Comparison of ENCODE assay signal across 27 cellular contexts in genomic region chr4:8386731-8387130, GRCh38.
"Had no signal": no experiment of that assay in that cellular context is flagged by ENCODE, and none has a peak within 500 bp of the region (broad histone marks: within the 10 kb centered on the region; RNA-seq: fewer than 3 reads in every experiment).

No MANE protein-coding gene starts in this region.

- H3K4me3 Mint-ChIP-seq: naive thymus-derived CD8-positive, alpha-beta T cell; nephron; neural crest cell; stimulated activated naive B cell treated with anti-CD40 and anti-IgM and Interleukin-4, amounts not matched to agents 10 μg/mL and 1 μg/mL and 100 μg/mL, for 72 hours had no signal

- DNase-seq: head of caudate nucleus; hippocampal formation; lower lobe of right lung; mammary epithelial cell; mesenchymal stem cell; naive thymus-derived CD8-positive, alpha-beta T cell; occipital lobe; ovary; retina; stimulated activated CD4-positive, alpha-beta T cell treated with anti-CD3 and anti-CD28 coated beads, Interleukin-1b, Interleukin-23, amount 100 ng/mL, for 48 hours; stimulated activated CD4-positive, alpha-beta T cell treated with anti-CD3 and anti-CD28 coated beads, Interleukin-2, amount 100 ng/mL, for 48 hours; stimulated activated CD4-positive, alpha-beta T cell treated with anti-CD3 and anti-CD28 coated beads, Interleukin-4, amount 100 ng/mL, for 4 hours; stimulated activated CD8-positive, alpha-beta memory T cell treated with anti-CD3 and anti-CD28 coated beads, Interleukin-4, amount 100 ng/mL, for 48 hours; stimulated activated naive B cell treated with anti-CD40 and anti-IgM and Interleukin-4, amounts not matched to agents 10 μg/mL and 1 μg/mL and 100 μg/mL, for 72 hours; stimulated activated naive CD8-positive, alpha-beta T cell treated with anti-CD3 and anti-CD28 coated beads, Interleukin-15, Interleukin-2, amounts not matched to agents 100 U/mL and 50 U/mL, for 24 hours; stomach; testis; thyroid gland; transverse colon had no signal

- H3K36me3 ChIP-seq: ovary had no signal

- H3K27me3 Mint-ChIP-seq: naive thymus-derived CD8-positive, alpha-beta T cell; progenitor cell of endocrine pancreas; stimulated activated naive B cell treated with anti-CD40 and anti-IgM and Interleukin-4, amounts not matched to agents 10 μg/mL and 1 μg/mL and 100 μg/mL, for 72 hours had no signal

- H3K9me3 ChIP-seq: lower lobe of right lung, neutrophil, ovary, right lobe of liver, stomach, testis, thyroid gland, transverse colon, upper lobe of left lung, vagina had no signal

- H3K27me3 ChIP-seq: neutrophil, ovary, right lobe of liver, stomach, testis, thyroid gland, transverse colon, upper lobe of left lung, vagina had no signal

- H3K4me1 ChIP-seq: vagina had no signal

- H3K27ac ChIP-seq: lower lobe of right lung, neutrophil, ovary, right lobe of liver, stomach, testis, thyroid gland, transverse colon, upper lobe of left lung, vagina had no signal

- ATAC-seq: lower lobe of right lung; naive thymus-derived CD8-positive, alpha-beta T cell; right lobe of liver; stimulated activated naive B cell treated with anti-CD40 and anti-IgM and Interleukin-4, amounts not matched to agents 10 μg/mL and 1 μg/mL and 100 μg/mL, for 72 hours; stimulated activated naive CD8-positive, alpha-beta T cell treated with anti-CD3 and anti-CD28 coated beads, Interleukin-15, Interleukin-2, amounts not matched to agents 100 U/mL and 50 U/mL, for 24 hours had no signal

- H3K27ac Mint-ChIP-seq: naive thymus-derived CD8-positive, alpha-beta T cell; nephron; progenitor cell of endocrine pancreas; stimulated activated naive B cell treated with anti-CD40 and anti-IgM and Interleukin-4, amounts not matched to agents 10 μg/mL and 1 μg/mL and 100 μg/mL, for 72 hours had no signal

- H3K4me2 ChIP-seq: smooth muscle cell had no signal

- H3K9me3 Mint-ChIP-seq: naive thymus-derived CD8-positive, alpha-beta T cell; nephron; neural crest cell; stimulated activated naive B cell treated with anti-CD40 and anti-IgM and Interleukin-4, amounts not matched to agents 10 μg/mL and 1 μg/mL and 100 μg/mL, for 72 hours had no signal

- H3K4me3 ChIP-seq: lower lobe of right lung, ovary, right lobe of liver, smooth muscle cell, stomach, testis, thyroid gland, transverse colon, upper lobe of left lung, vagina had no signal
